In genomic region chr19:47607564-47608073, GRCh38 we compare ENCODE assay signal across 8 cellular contexts. TPM values are rescaled to one million over a fixed set of nuclear protein-coding genes. Genes with fewer than 3 reads are reported as not detected.
DNase-seq lines count a peak whose midpoint lies in the region; ATAC-seq, FAIRE-seq and TF ChIP-seq lines count a peak whose summit lies in the region.

No MANE protein-coding gene starts in this region.

- FAIRE-seq in pancreas (lab: Jason Lieb, UNC) = no peak

- no peaks in the 10 kb centered on the region for H3K9me3 Mint-ChIP-seq in CD8-positive, alpha-beta T cell

- CTCF ChIA-PET in CD8-positive, alpha-beta T cell (lab: Charles Lee) = interaction anchor here (1.5 to 1.7 kb wide), 2 partner anchors 86 to 93 kb away, joined by 3 to 16 read pairs; partner anchors contain the start of gene NAPA
- CTCF ChIA-PET in Panc1 (lab: Charles Lee) = no interaction called here

- peak overlapping the region; percentile 82 for H3K27ac ChIP-seq in CD8-positive, alpha-beta T cell (ENCODE audit: low read depth, low read length)
- H3K27ac ChIP-seq in Panc1 (ENCODE audit: low read length) (peak overlapping the region; percentile 79), pancreas (peak overlapping the region; percentile 81 to 91 (median 88))

- WGBS in pancreas, 2 donors = 40 to 41% methylated on average over 21 of the region's 21 CpGs

- intact Hi-C loops in CD8-positive, alpha-beta T cell (cut with DNase I, micrococcal nuclease) = loop anchor here (1.0 to 10.0 kb wide), 9 partner anchors 7 to 1030 kb away; partner anchors contain the start of genes NAPA (in 2 of the 2), ZNF541 (in 2 of the 2), AP2S1 (in 1 of the 2) and DBP (in 1 of the 2)
- intact Hi-C loops in Panc1 (cut with micrococcal nuclease; ENCODE audit: unreplicated experiment) = loop anchor here (10.0 kb wide), 1 partner anchor 93 kb away; the partner anchor contains the start of gene NAPA
- intact Hi-C loops in pancreas (cut with DNase I) = no loop called here

- POLR2A ChIA-PET in CD8-positive, alpha-beta T cell (lab: Charles Lee) = interaction anchor here (0.9 to 2.1 kb wide), 5 partner anchors 8 to 92 kb away, joined by 3 to 21 read pairs (median 4); partner anchors contain the start of gene NAPA
- POLR2A ChIA-PET in Panc1 (lab: Charles Lee) = no interaction called here

- no peaks in the 10 kb centered on the region for H3K27me3 ChIP-seq in CD8-positive, alpha-beta T cell (ENCODE audit: insufficient read depth, low read length)
- H3K27me3 ChIP-seq in Panc1 (ENCODE audit: control insufficient read depth, insufficient read depth, low read length) (no peaks in the 10 kb centered on the region), pancreas (no peaks in the 10 kb centered on the region)

- peak overlapping the region; percentile 84 for H3K4me3 Mint-ChIP-seq in CD8-positive, alpha-beta T cell

- TF ChIP-seq CTCF in CD8-positive, alpha-beta T cell (IDR thresholded peaks at IDR 0.05) = no peak
- no peak for TF ChIP-seq CTCF in Panc1 (IDR thresholded peaks at IDR 0.05)
- no peak for TF ChIP-seq CTCF in epithelial cell of proximal tubule (conservative IDR thresholded peaks at IDR 0.05; ENCODE audit: low read depth, low read length)
- no peak for TF ChIP-seq CTCF in pancreas (IDR thresholded peaks at IDR 0.05)
- no peak for TF ChIP-seq CTCF in omental fat pad (IDR thresholded peaks at IDR 0.05)

- in situ Hi-C loops in Panc1 (cut with HindIII; ENCODE audit: low pct_unique_long_range_greater_than_20kb, low sequenced_read_pairs) = no loop called here

- H3K27ac Mint-ChIP-seq in CD8-positive, alpha-beta T cell = peak overlapping the region; percentile 77

- H3K4me1 Mint-ChIP-seq in CD8-positive, alpha-beta T cell (ENCODE audit: low read depth) = peaks cover 24% of the 10 kb centered on the region

- no peak for DNase-seq in CD8-positive, alpha-beta T cell
- DNase-seq in Panc1 (ENCODE audit: low read depth, low spot score) (no peak), epithelial cell of proximal tubule (ENCODE audit: low read depth) (no peak), pancreas (no peak), mucosa of gallbladder (ENCODE audit: low spot score) (no peak), omental fat pad (ENCODE audit: low spot score) (no peak), NCI-H1436 (lab: John Stamatoyannopoulos, UW) (no peak)

- H3K36me3 ChIP-seq in CD8-positive, alpha-beta T cell (ENCODE audit: insufficient read depth, low read length) = no peaks in the 10 kb centered on the region
- no peaks in the 10 kb centered on the region; the same call in 1 of the 2 replicates for H3K36me3 ChIP-seq in Panc1 (ENCODE audit: control insufficient read depth, insufficient read depth, low read length)
- no peaks in the 10 kb centered on the region for H3K36me3 ChIP-seq in pancreas

- BruUV-seq in Panc1 (replicated peaks; lab: Mats Ljungman, UMichigan) = no TSS peak

- H3K4me1 ChIP-seq in CD8-positive, alpha-beta T cell (ENCODE audit: insufficient read depth, low read length) = peaks cover 17% of the 10 kb centered on the region
- H3K4me1 ChIP-seq in Panc1 (ENCODE audit: control insufficient read depth, insufficient read depth, low read length) (peaks cover 18% of the 10 kb centered on the region), pancreas (peaks cover 4 to 10% (median 7%) of the 10 kb centered on the region in 3 donors)

- ATAC-seq in CD8-positive, alpha-beta T cell = no peak
- no peak for ATAC-seq in Panc1
- no peak for ATAC-seq in pancreas
- ATAC-seq in GM18907 (IDR thresholded peaks at IDR 0.05; ENCODE audit: unreplicated experiment) = no peak
- no peak for ATAC-seq in omental fat pad (ENCODE audit: low FRiP score)

- no peaks in the 10 kb centered on the region for H3K27me3 Mint-ChIP-seq in CD8-positive, alpha-beta T cell (ENCODE audit: low read depth)

- H3K9me3 ChIP-seq in CD8-positive, alpha-beta T cell (ENCODE audit: low read length) = no peaks in the 10 kb centered on the region
- H3K9me3 ChIP-seq in Panc1 (ENCODE audit: control insufficient read depth, insufficient read depth, low read depth, low read length) (no peaks in the 10 kb centered on the region), pancreas (no peaks in the 10 kb centered on the region)

- H3K4me3 ChIP-seq in CD8-positive, alpha-beta T cell (ENCODE audit: low read depth, low read length) = peak overlapping the region; percentile 99
- H3K4me3 ChIP-seq in Panc1 (ENCODE audit: low read depth in 2 of 2, low read length in 2 of 2) = peak overlapping the region; percentile 62 to 77
- peak overlapping the region; percentile 99 for H3K4me3 ChIP-seq in epithelial cell of proximal tubule (ENCODE audit: low read depth, low read length)
- peak overlapping the region; percentile 98 to 100 (median 98) for H3K4me3 ChIP-seq in pancreas

- H3K36me3 Mint-ChIP-seq in CD8-positive, alpha-beta T cell = peaks cover 7% of the 10 kb centered on the region

RNA-seq across cellular contexts. Expression of gene BICRA, which starts 1.3 kb away (rescaled TPM):
- 10 to 100 TPM; 20.0 to 20.7 TPM for total RNA-seq in CD8-positive, alpha-beta T cell
- 13.7 TPM for total RNA-seq in Panc1 (2021; ENCODE audit: unreplicated experiment)
- 10.3 TPM for polyA plus RNA-seq in Panc1 (2012; ENCODE audit: insufficient read length)
- 2.1 and 2.7 TPM in 2 replicates for total RNA-seq in epithelial cell of proximal tubule
- 10 to 100 TPM in 1 of 6 donors, 1 to 10 TPM in 5; 2.7 to 10.0 (median 5.0) TPM for total RNA-seq in pancreas
- polyA plus RNA-seq in pancreas = 10 to 100 TPM in 1 of 2 donors, 1 to 10 TPM in 1; 6.9 to 10.4 TPM
- 20.9 TPM for total RNA-seq in mucosa of gallbladder
- total RNA-seq in omental fat pad = 10 to 100 TPM in 1 of 4 donors, 1 to 10 TPM in 3; 3.2 to 20.3 (median 6.8) TPM

RNA-seq across cellular contexts. Expression of gene ZNF541, which starts 34.7 kb away (rescaled TPM):
- total RNA-seq in CD8-positive, alpha-beta T cell = 1 to 10 TPM in 1 of 2 experiments, under 1 TPM in 1; 0.33 to 1.5 TPM
- 0.15 TPM for total RNA-seq in Panc1 (2021; ENCODE audit: unreplicated experiment)
- 0.45 TPM for polyA plus RNA-seq in Panc1 (2012; ENCODE audit: insufficient read length)
- not detected in 2 replicates for total RNA-seq in epithelial cell of proximal tubule
- under 1 TPM in 5 of 6 donors, not detected in 1; 0.06 to 0.17 (median 0.14) TPM for total RNA-seq in pancreas
- under 1 TPM; 0.27 to 0.63 TPM for polyA plus RNA-seq in pancreas
- 1.2 TPM for total RNA-seq in mucosa of gallbladder
- 1 to 10 TPM in 1 of 4 donors, under 1 TPM in 3; 0.37 to 1.2 (median 0.46) TPM for total RNA-seq in omental fat pad

Comparison
In these comparisons a context has a peak if more than half of its experiments do, and no peak if none do; other contexts are left out.
1. intact Hi-C loops: an anchor here in CD8-positive, alpha-beta T cell (1.0 to 10.0 kb wide) and Panc1 (10.0 kb wide); none called in pancreas.